ENCODE assay signal across 17 cellular contexts in the genomic region with DNA sequence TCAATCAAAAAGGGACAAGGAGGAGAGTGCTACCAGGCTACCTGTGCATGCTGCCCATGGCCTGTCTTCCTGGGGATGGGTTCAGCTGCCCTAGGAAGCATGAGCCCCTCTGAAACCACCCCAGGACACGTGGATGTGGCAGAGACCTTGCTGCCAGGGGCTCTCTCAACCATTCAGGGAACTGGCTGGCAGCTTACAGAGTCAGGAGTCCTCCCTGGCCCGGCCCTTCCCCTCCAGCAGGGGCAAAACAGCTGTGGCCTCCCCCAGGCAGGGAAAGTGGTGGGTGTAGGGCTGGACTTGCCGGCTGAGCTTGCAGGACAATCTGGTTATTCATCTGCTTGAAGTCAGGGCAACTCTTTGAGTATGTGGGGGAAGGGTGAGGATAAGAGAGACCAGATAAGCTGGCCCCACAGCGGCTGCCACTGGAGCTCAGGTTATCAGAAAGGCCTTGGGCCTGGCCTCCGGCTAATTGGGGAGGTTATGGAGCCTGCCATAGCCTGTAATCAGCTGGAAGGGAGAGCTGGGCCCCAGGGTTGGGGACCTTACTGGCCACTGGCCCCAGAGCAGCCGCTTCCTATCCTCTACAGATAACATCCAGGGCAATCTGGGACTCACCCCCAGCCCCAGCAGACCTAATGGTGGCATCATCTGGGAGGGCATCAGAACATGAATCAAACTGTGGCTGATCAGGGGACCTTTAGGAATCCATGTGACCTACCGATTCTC. TPM values are rescaled to one million over a fixed set of nuclear protein-coding genes. Genes with fewer than 3 reads are reported as not detected.
A peak's percentile ranks its signal among the peaks of the same experiment; 100 is the strongest.
DNase-seq lines count a peak whose midpoint lies in the region; ATAC-seq and TF ChIP-seq lines count a peak whose summit lies in the region.
"Had no signal": no experiment of that assay in that cellular context is flagged by ENCODE, and none has a peak within 500 bp of the region (broad histone marks: within the 10 kb centered on the region; RNA-seq: fewer than 3 reads in every experiment).

No MANE protein-coding gene starts in this region.

- peak overlapping the region; percentile 38 for H3K27ac ChIP-seq in HEK293 (ENCODE audit: extremely low read depth, low read depth, low read length)
- H3K27ac ChIP-seq in heart right ventricle, result peak overlapping the region in 8 of 10 donors; percentile 80 to 88 (median 86)
- peak overlapping the region in 3 of 5 donors; percentile 84 to 93 (median 85) for H3K27ac ChIP-seq in stomach
- H3K27ac ChIP-seq: SJSA1 had no signal

- TF ChIP-seq CTCF in HEK293 (tag by site-specific recombination; IDR thresholded peaks at IDR 0.05), result no peak
- TF ChIP-seq CTCF in heart right ventricle (IDR thresholded peaks at IDR 0.05), result peak in 1 of 9 donors; percentile 1
- TF ChIP-seq CTCF in stomach (IDR thresholded peaks at IDR 0.05), result no peak

- TF ChIP-seq EP300 in stomach (IDR thresholded peaks at IDR 0.05), result no peak

- TF ChIP-seq POLR2A in stomach (IDR thresholded peaks at IDR 0.05), result no peak

- intact Hi-C loops in heart right ventricle (cut with DNase I) (loop anchor here in 9 of 10 donors (5.0 to 10.0 kb wide), 5 partner anchors 139 to 672 kb away; no protein-coding TSS in a partner anchor), stomach (cut with DNase I; ENCODE audit: low total_unique reads) (loop anchor here (10.0 kb wide), 1 partner anchor 409 kb away; no protein-coding TSS in a partner anchor)

- H3K4me1 ChIP-seq in HEK293 (ENCODE audit: control insufficient read depth, insufficient read depth, low read length), result peaks cover 3% of the 10 kb centered on the region
- H3K4me1 ChIP-seq in heart right ventricle, result peaks cover 13 to 59% (median 30%) of the 10 kb centered on the region in 9 donors
- peaks cover 21 to 49% (median 42%) of the 10 kb centered on the region in 4 donors for H3K4me1 ChIP-seq in stomach

- peaks cover 0 to 7% of the 10 kb centered on the region in 2 experiments; a peak in 1 of 3 replicates for H3K36me3 ChIP-seq in HEK293 (ENCODE audit: control insufficient read depth in 2 of 2, insufficient read depth in 1 of 2, low read length in 2 of 2)
- no peaks in the 10 kb centered on the region for H3K36me3 ChIP-seq in heart right ventricle
- H3K36me3 ChIP-seq in stomach, result peaks cover 0 to 6% (median 0%) of the 10 kb centered on the region in 4 donors

- DNase-seq in SK-N-DZ (ENCODE audit: low spot score) (peak; percentile 97), heart right ventricle (no peak), stomach (no peak), NCI-H774 (lab: John Stamatoyannopoulos, UW) (no peak)
- DNase-seq in effector CD4-positive, alpha-beta T cell, result no peak
- DNase-seq: activated CD4-positive, alpha-beta T cell treated with anti-CD3 and anti-CD28 coated beads, Interleukin-2, amount 10 ng/mL, durations not matched to agents 24 days and 14 days; activated gamma-delta T cell treated with Interleukin-2 at 50 U/mL for 16 hours; central memory CD4-positive, alpha-beta T cell; DMS153; nucleus accumbens; stimulated activated CD4-positive, alpha-beta T cell treated with anti-CD3 and anti-CD28 coated beads, Interleukin-2, amount 100 ng/mL, for 24 hours had no signal

- CTCF ChIA-PET in HEK293 (lab: Yijun Ruan, JAX), result interaction anchor here (0.5 to 2.2 kb wide), 8 partner anchors 9 to 674 kb away, joined by 3 to 9 read pairs (median 4); no protein-coding TSS in a partner anchor

- H3K27me3 ChIP-seq in heart right ventricle, result peaks cover 26 to 51% (median 38%) of the 10 kb centered on the region in 7 donors
- peaks cover 21 to 74% (median 37%) of the 10 kb centered on the region in 3 donors for H3K27me3 ChIP-seq in stomach
- H3K27me3 ChIP-seq: SJSA1 had no signal

- ATAC-seq in heart right ventricle (no peak), HG02642 (IDR thresholded peaks at IDR 0.05; ENCODE audit: poor library complexity, unreplicated experiment) (no peak)
- ATAC-seq: stimulated activated memory B cell treated with anti-CD40 and anti-IgM and Interleukin-4, amounts not matched to agents 10 μg/mL and 1 μg/mL and 100 μg/mL, for 72 hours had no signal

- H3K4me3 ChIP-seq in HEK293 (ENCODE audit: low read depth, low read length), result no peak overlapping the region
- no peak overlapping the region for H3K4me3 ChIP-seq in heart right ventricle
- no peak overlapping the region for H3K4me3 ChIP-seq in stomach
- H3K4me3 ChIP-seq: SJSA1 had no signal

- 71 to 77% methylated on average over 7 of the region's 7 CpGs for WGBS in heart right ventricle, 2 donors
- 61 to 78% (median 68%) methylated on average over 6 to 7 of the region's 7 CpGs for WGBS in stomach, 5 donors

- H3K9me3 ChIP-seq in HEK293 (ENCODE audit: control insufficient read depth, insufficient read depth, low read depth, low read length) (no peaks in the 10 kb centered on the region), heart right ventricle (no peaks in the 10 kb centered on the region), stomach (no peaks in the 10 kb centered on the region)

- POLR2A ChIA-PET in HEK293 (lab: Yijun Ruan, JAX), result interaction anchor here (0.5 kb wide), 1 partner anchor 27 kb away, joined by 3 read pairs; no protein-coding TSS in a partner anchor

TF ChIP-seq in HEK293, 187 proteins besides CTCF, POLR2A, EP300 and RAD21:
- TF ChIP-seq, protein P1, sequence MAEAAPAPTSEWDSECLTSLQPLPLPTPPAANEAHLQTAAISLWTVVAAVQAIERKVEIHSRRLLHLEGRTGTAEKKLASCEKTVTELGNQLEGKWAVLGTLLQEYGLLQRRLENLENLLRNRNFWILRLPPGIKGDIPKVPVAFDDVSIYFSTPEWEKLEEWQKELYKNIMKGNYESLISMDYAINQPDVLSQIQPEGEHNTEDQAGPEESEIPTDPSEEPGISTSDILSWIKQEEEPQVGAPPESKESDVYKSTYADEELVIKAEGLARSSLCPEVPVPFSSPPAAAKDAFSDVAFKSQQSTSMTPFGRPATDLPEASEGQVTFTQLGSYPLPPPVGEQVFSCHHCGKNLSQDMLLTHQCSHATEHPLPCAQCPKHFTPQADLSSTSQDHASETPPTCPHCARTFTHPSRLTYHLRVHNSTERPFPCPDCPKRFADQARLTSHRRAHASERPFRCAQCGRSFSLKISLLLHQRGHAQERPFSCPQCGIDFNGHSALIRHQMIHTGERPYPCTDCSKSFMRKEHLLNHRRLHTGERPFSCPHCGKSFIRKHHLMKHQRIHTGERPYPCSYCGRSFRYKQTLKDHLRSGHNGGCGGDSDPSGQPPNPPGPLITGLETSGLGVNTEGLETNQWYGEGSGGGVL (tag by site-specific recombination; IDR thresholded peaks at IDR 0.05), result peak; percentile 35; the same call in 1 of the 2 replicates
- TF ChIP-seq ZIC2 (tag by site-specific recombination; IDR thresholded peaks at IDR 0.05), result peak; percentile 60
- peak; percentile 16; the same call in 1 of the 2 replicates for TF ChIP-seq ZNF600 (tag by site-specific recombination; IDR thresholded peaks at IDR 0.05)
- 0 out of 2 replicates have a peak, but pooled peaks have one; percentile 50 for TF ChIP-seq TRIM28 (IDR thresholded peaks at IDR 0.05; ENCODE audit: borderline replicate concordance, low read length)
- TF ChIP-seq ZBTB48 (tag by site-specific recombination; IDR thresholded peaks at IDR 0.05), result 0 out of 2 replicates have a peak, but pooled peaks have one; percentile 22
- peak; percentile 57 for TF ChIP-seq EGR2 (tag by site-specific recombination; IDR thresholded peaks at IDR 0.05; ENCODE audit: low read depth)
- TF ChIP-seq REPIN1 (tag by site-specific recombination; IDR thresholded peaks at IDR 0.05; ENCODE audit: low read depth), result no peak
- peak; percentile 70 for TF ChIP-seq ZFHX2 (tag by site-specific recombination; conservative IDR thresholded peaks at IDR 0.05)
- no peak for TF ChIP-seq ZNF654 (tag by site-specific recombination; IDR thresholded peaks at IDR 0.05; ENCODE audit: low read depth)
TF ChIP-seq in HEK293: peak in this region for 7.

RNA-seq across cellular contexts. Expression of a gene that starts 5.6 kb away (rescaled TPM):
- 153 and 188 TPM in 2 replicates for polyA plus RNA-seq in SK-N-DZ (2014; cell fraction: cytosol; rRNA removed)
- polyA plus RNA-seq in SK-N-DZ (2014; cell fraction: nucleus; rRNA removed), result 310 and 397 TPM in 2 replicates
- total RNA-seq in heart right ventricle (10 to 100 TPM in 5 of 10 donors, 1 to 10 TPM in 5; 4.6 to 21.8 (median 10.0) TPM), stomach (10 to 100 TPM in 4 of 5 donors, under 1 TPM in 1; 0.58 to 31.6 (median 22.3) TPM)
- polyA plus RNA-seq in heart right ventricle (10 to 100 TPM; 13.4 to 31.1 TPM), stomach (10 to 100 TPM in 2 of 3 donors, 1 to 10 TPM in 1; 9.4 to 27.0 (median 21.8) TPM)
- total RNA-seq: activated CD4-positive, alpha-beta T cell treated with anti-CD3 and anti-CD28 coated beads, Interleukin-2, amount 10 ng/mL, durations not matched to agents 24 days and 14 days had no signal
- polyA plus RNA-seq: keratinocyte had no signal

RNA-seq across cellular contexts. Expression of a gene that starts 58.2 kb away (rescaled TPM):
- 2.7 and 4.9 TPM in 2 replicates for polyA plus RNA-seq in SK-N-DZ (2014; cell fraction: cytosol; rRNA removed)
- polyA plus RNA-seq in SK-N-DZ (2014; cell fraction: nucleus; rRNA removed), result 1.9 and 5.6 TPM in 2 replicates
- total RNA-seq in heart right ventricle (not detected), stomach (under 1 TPM in 1 of 5 donors, not detected in 4; 0.73 TPM)
- polyA plus RNA-seq in heart right ventricle (under 1 TPM in 1 of 2 donors, not detected in 1; 0.03 TPM), stomach (under 1 TPM in 1 of 3 donors, not detected in 2; 0.08 TPM)
- total RNA-seq: activated CD4-positive, alpha-beta T cell treated with anti-CD3 and anti-CD28 coated beads, Interleukin-2, amount 10 ng/mL, durations not matched to agents 24 days and 14 days; MCF 10A had no signal
